Comparison of ENCODE assay signal across 1 cellular context in genomic region chr18:43596106-43596712, GRCh38.
TF ChIP-seq lines count a peak whose summit lies in the region.

No MANE protein-coding gene starts in this region.

TF ChIP-seq in liver, 16 proteins besides CTCF, POLR2A, EP300 and RAD21 (continued from another document):
- no peak for TF ChIP-seq REST (IDR thresholded peaks at IDR 0.05)
- TF ChIP-seq, protein P1, sequence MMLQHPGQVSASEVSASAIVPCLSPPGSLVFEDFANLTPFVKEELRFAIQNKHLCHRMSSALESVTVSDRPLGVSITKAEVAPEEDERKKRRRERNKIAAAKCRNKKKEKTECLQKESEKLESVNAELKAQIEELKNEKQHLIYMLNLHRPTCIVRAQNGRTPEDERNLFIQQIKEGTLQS (IDR thresholded peaks at IDR 0.05): no peak
TF ChIP-seq in liver: peak in this region for 0.
